ENCODE assay signal across 17 cellular contexts in the genomic region with DNA sequence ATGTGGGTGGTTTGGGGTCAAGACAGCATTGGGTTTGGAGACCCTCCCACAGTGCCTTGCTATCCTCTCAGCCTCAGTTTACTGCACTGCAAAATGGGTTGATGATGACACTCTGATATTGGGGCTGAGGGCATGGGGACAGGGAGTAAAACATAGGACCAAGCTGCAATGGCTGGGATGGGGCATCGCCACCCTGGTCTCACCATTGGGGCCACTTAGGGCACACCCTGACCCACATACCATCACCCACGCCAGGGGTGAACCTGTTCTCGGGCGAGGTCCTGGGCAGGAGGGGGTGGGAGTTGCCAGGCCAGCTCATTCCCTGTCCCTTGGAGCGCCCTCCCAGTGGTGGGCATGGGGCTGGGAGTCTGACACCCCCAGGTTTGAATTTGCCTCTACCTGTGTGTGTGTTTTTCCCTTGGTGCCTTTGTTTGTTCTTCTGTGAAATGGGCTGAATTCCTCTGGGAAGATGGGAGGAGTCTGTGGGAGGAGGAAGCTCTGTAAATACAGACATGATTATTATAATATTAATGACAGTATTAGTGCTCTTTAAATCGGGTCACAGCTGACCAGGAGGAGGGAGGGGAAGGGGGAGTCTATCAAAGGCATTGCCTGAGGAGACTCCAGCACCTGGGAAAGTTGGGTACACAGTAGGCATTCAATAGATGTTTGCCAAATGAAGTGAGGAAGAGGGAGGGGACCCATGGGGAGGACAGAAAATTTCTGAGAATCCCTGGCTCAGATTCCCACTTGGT. TPM values are rescaled to one million over a fixed set of nuclear protein-coding genes. Genes with fewer than 3 reads are reported as not detected.
A peak's percentile ranks its signal among the peaks of the same experiment; 100 is the strongest.
DNase-seq lines count a peak whose midpoint lies in the region; ATAC-seq and TF ChIP-seq lines count a peak whose summit lies in the region.
"Had no signal": no experiment of that assay in that cellular context is flagged by ENCODE, and none has a peak within 500 bp of the region (broad histone marks: within the 10 kb centered on the region; RNA-seq: fewer than 3 reads in every experiment).

No MANE protein-coding gene starts in this region.

- no peaks in the 10 kb centered on the region for H3K27me3 Mint-ChIP-seq in stimulated activated naive CD8-positive, alpha-beta T cell treated with anti-CD3 and anti-CD28 coated beads, Interleukin-15, Interleukin-2, amounts not matched to agents 100 ng/mL and 50 ng/mL, for 24 hours
- no peaks in the 10 kb centered on the region for H3K27me3 Mint-ChIP-seq in activated CD8-positive, alpha-beta T cell treated with anti-CD3 and anti-CD28 coated beads for 36 hours
- H3K27me3 Mint-ChIP-seq in immature natural killer cell (ENCODE audit: low read depth in 3 of 3): peaks cover 0 to 8% (median 4%) of the 10 kb centered on the region in 3 donors

- no peak overlapping the region for H3K27ac ChIP-seq in transverse colon
- H3K27ac ChIP-seq: colonic mucosa, psoas muscle, SJSA1 had no signal

- TF ChIP-seq EP300 in transverse colon (IDR thresholded peaks at IDR 0.05; ENCODE audit: low read depth): no peak

- H3K9me3 ChIP-seq in transverse colon: no peaks in the 10 kb centered on the region
- H3K9me3 ChIP-seq: BE2C, colonic mucosa, psoas muscle, SJSA1 had no signal

- 67% methylated on average over 6 of the region's 6 CpGs; no CpG with 5 or more reads in 1 of the 2 donors for WGBS in transverse colon (ENCODE audit: low coverage in 1 of 2), 2 donors

- in situ Hi-C loops in transverse colon (cut with MboI; ENCODE audit: low pct_ligation_motif_present in 1 of 4, low pct_unique_long_range_greater_than_20kb in 1 of 4, low sequenced_read_pairs in 3 of 4): no loop called here

- H3K36me3 ChIP-seq in transverse colon: no peaks in the 10 kb centered on the region
- H3K36me3 ChIP-seq: BE2C, colonic mucosa, SJSA1 had no signal

- POLR2A ChIA-PET in activated CD8-positive, alpha-beta T cell treated with anti-CD3 and anti-CD28 coated beads for 36 hours (lab: Charles Lee): interaction anchor here (0.9 to 6.0 kb wide), 5 partner anchors 11 to 116 kb away, joined by 3 to 32 read pairs (median 5); no protein-coding TSS in a partner anchor

- H3K9me3 Mint-ChIP-seq in stimulated activated naive CD8-positive, alpha-beta T cell treated with anti-CD3 and anti-CD28 coated beads, Interleukin-15, Interleukin-2, amounts not matched to agents 100 ng/mL and 50 ng/mL, for 24 hours: no peaks in the 10 kb centered on the region
- no peaks in the 10 kb centered on the region for H3K9me3 Mint-ChIP-seq in activated CD8-positive, alpha-beta T cell treated with anti-CD3 and anti-CD28 coated beads for 36 hours
- no peaks in the 10 kb centered on the region for H3K9me3 Mint-ChIP-seq in immature natural killer cell

- H3K4me1 Mint-ChIP-seq in stimulated activated naive CD8-positive, alpha-beta T cell treated with anti-CD3 and anti-CD28 coated beads, Interleukin-15, Interleukin-2, amounts not matched to agents 100 ng/mL and 50 ng/mL, for 24 hours (ENCODE audit: low read depth): peaks cover 55% of the 10 kb centered on the region
- peaks cover 40% of the 10 kb centered on the region for H3K4me1 Mint-ChIP-seq in activated CD8-positive, alpha-beta T cell treated with anti-CD3 and anti-CD28 coated beads for 36 hours (ENCODE audit: low read depth)
- peaks cover 47 to 51% of the 10 kb centered on the region in 2 donors for H3K4me1 Mint-ChIP-seq in immature natural killer cell

- intact Hi-C loops in activated CD8-positive, alpha-beta T cell treated with anti-CD3 and anti-CD28 coated beads for 36 hours (cut with micrococcal nuclease): no loop called here
- intact Hi-C loops in transverse colon (cut with DNase I; ENCODE audit: low total_unique reads): no loop called here

- ATAC-seq in stimulated activated naive CD8-positive, alpha-beta T cell treated with anti-CD3 and anti-CD28 coated beads, Interleukin-15, Interleukin-2, amounts not matched to agents 100 U/mL and 50 U/mL, for 24 hours: no peak
- ATAC-seq in activated CD8-positive, alpha-beta T cell treated with anti-CD3 and anti-CD28 coated beads for 36 hours: no peak
- ATAC-seq in HG02840 (IDR thresholded peaks at IDR 0.05; ENCODE audit: low FRiP score, unreplicated experiment): no peak
- ATAC-seq: activated CD4-positive, CD25-positive, alpha-beta regulatory T cell treated with anti-CD3 and anti-CD28 coated beads, Interleukin-2, amount 50 U/mL, for 24 hours; psoas muscle had no signal

- TF ChIP-seq CTCF in activated CD8-positive, alpha-beta T cell treated with anti-CD3 and anti-CD28 coated beads for 36 hours (IDR thresholded peaks at IDR 0.05): no peak
- no peak for TF ChIP-seq CTCF in transverse colon (IDR thresholded peaks at IDR 0.05)

- no peak for DNase-seq in stimulated activated naive CD8-positive, alpha-beta T cell treated with anti-CD3 and anti-CD28 coated beads, Interleukin-15, Interleukin-2, amounts not matched to agents 100 U/mL and 50 U/mL, for 24 hours
- DNase-seq in activated CD8-positive, alpha-beta T cell treated with anti-CD3 and anti-CD28 coated beads for 36 hours: no peak
- DNase-seq in immature natural killer cell (no peak), transverse colon (no peak), Ammon's horn (ENCODE audit: low spot score) (no peak), dermis blood vessel endothelial cell (no peak)
- DNase-seq: BE2C, colonic mucosa, mesenchymal stem cell, NCI-H1436, NCI-H82, psoas muscle had no signal

- H3K27me3 ChIP-seq in transverse colon: no peaks in the 10 kb centered on the region
- H3K27me3 ChIP-seq: BE2C, colonic mucosa had no signal

- H3K27ac Mint-ChIP-seq in stimulated activated naive CD8-positive, alpha-beta T cell treated with anti-CD3 and anti-CD28 coated beads, Interleukin-15, Interleukin-2, amounts not matched to agents 100 ng/mL and 50 ng/mL, for 24 hours: peak overlapping the region; percentile 95
- H3K27ac Mint-ChIP-seq in activated CD8-positive, alpha-beta T cell treated with anti-CD3 and anti-CD28 coated beads for 36 hours: peak overlapping the region; percentile 92
- peak overlapping the region; percentile 84 to 99 (median 96) for H3K27ac Mint-ChIP-seq in immature natural killer cell

- CTCF ChIA-PET in activated CD8-positive, alpha-beta T cell treated with anti-CD3 and anti-CD28 coated beads for 36 hours (lab: Charles Lee): interaction anchor here (1.6 kb wide), 1 partner anchor 29 kb away, joined by 3 read pairs; a partner anchor contains a TSS

- no peak for TF ChIP-seq POLR2A in transverse colon (IDR thresholded peaks at IDR 0.05)

- H3K36me3 Mint-ChIP-seq in stimulated activated naive CD8-positive, alpha-beta T cell treated with anti-CD3 and anti-CD28 coated beads, Interleukin-15, Interleukin-2, amounts not matched to agents 100 ng/mL and 50 ng/mL, for 24 hours (ENCODE audit: low read depth): no peaks in the 10 kb centered on the region
- peaks cover 9% of the 10 kb centered on the region for H3K36me3 Mint-ChIP-seq in activated CD8-positive, alpha-beta T cell treated with anti-CD3 and anti-CD28 coated beads for 36 hours (ENCODE audit: low read depth)
- no peaks in the 10 kb centered on the region for H3K36me3 Mint-ChIP-seq in immature natural killer cell

- peak overlapping the region; percentile 88 for H3K4me3 Mint-ChIP-seq in stimulated activated naive CD8-positive, alpha-beta T cell treated with anti-CD3 and anti-CD28 coated beads, Interleukin-15, Interleukin-2, amounts not matched to agents 100 ng/mL and 50 ng/mL, for 24 hours
- peak overlapping the region; percentile 80 for H3K4me3 Mint-ChIP-seq in activated CD8-positive, alpha-beta T cell treated with anti-CD3 and anti-CD28 coated beads for 36 hours
- peak overlapping the region; percentile 84 to 95 (median 93) for H3K4me3 Mint-ChIP-seq in immature natural killer cell

- H3K4me1 ChIP-seq in transverse colon: peaks cover 0 to 10% (median 7%) of the 10 kb centered on the region in 4 donors
- H3K4me1 ChIP-seq: BE2C, colonic mucosa had no signal

- H3K4me3 ChIP-seq in transverse colon: no peak overlapping the region
- H3K4me3 ChIP-seq: psoas muscle, SJSA1 had no signal

RNA-seq across cellular contexts. Expression of a gene that starts 2.2 kb away (rescaled TPM):
- 10 to 100 TPM; 36.9 to 38.3 TPM for total RNA-seq in activated CD8-positive, alpha-beta T cell treated with anti-CD3 and anti-CD28 coated beads for 36 hours
- 10 to 100 TPM in 1 of 3 donors, 1 to 10 TPM in 2; 2.0 to 27.0 (median 6.7) TPM for polyA plus RNA-seq in immature natural killer cell
- total RNA-seq in transverse colon (10 to 100 TPM in 1 of 4 donors, 1 to 10 TPM in 2, under 1 TPM in 1; 0.60 to 26.9 (median 3.8) TPM), dermis blood vessel endothelial cell (0.51 and 0.56 TPM in 2 replicates)

RNA-seq across cellular contexts. Expression of a gene that starts 29.8 kb away (rescaled TPM):
- 10 to 100 TPM; 53.8 to 54.7 TPM for total RNA-seq in activated CD8-positive, alpha-beta T cell treated with anti-CD3 and anti-CD28 coated beads for 36 hours
- polyA plus RNA-seq in immature natural killer cell: 10 to 100 TPM; 14.7 to 51.5 (median 17.7) TPM
- total RNA-seq in transverse colon (100 to 1,000 TPM in 2 of 4 donors, 10 to 100 TPM in 2; 30.2 to 159 (median 68.0) TPM), dermis blood vessel endothelial cell (47.8 and 81.4 TPM in 2 replicates)

RNA-seq across cellular contexts. Expression of a gene that starts 45.9 kb away (rescaled TPM):
- under 1 TPM in 1 of 2 experiments, not detected in 1; 0.20 TPM for total RNA-seq in activated CD8-positive, alpha-beta T cell treated with anti-CD3 and anti-CD28 coated beads for 36 hours
- not detected for polyA plus RNA-seq in immature natural killer cell
- 100 to 1,000 TPM in 3 of 4 donors, 10 to 100 TPM in 1; 52.1 to 180 (median 144) TPM for total RNA-seq in transverse colon
- total RNA-seq in dermis blood vessel endothelial cell: 0.42 TPM in 1 of 2 replicates, not detected in the other
- total RNA-seq: G401, SJSA1 had no signal

Comparison
In these comparisons a context has a peak if more than half of its experiments do, and no peak if none do; other contexts are left out.
1. RNA of a gene that starts 45.9 kb away (total RNA-seq): 52.1 to 180 TPM in transverse colon; 0.20 TPM in activated CD8-positive, alpha-beta T cell treated with anti-CD3 and anti-CD28 coated beads for 36 hours and 0.42 TPM in dermis blood vessel endothelial cell; every median in the first group is over 10 times any median in the second.
2. Peak in every context shown above with its lines, with median percentiles within 50 percentile points of each other: H3K27ac Mint-ChIP-seq and H3K4me3 Mint-ChIP-seq.